In genomic region chrX:21885568-21885967, GRCh38 we compare ENCODE assay signal across 25 cellular contexts. TPM values are rescaled to one million over a fixed set of nuclear protein-coding genes. Genes with fewer than 3 reads are reported as not detected.
DNase-seq lines count a peak whose midpoint lies in the region; ATAC-seq lines count a peak whose summit lies in the region.
"Had no signal": no experiment of that assay in that cellular context is flagged by ENCODE, and none has a peak within 500 bp of the region (broad histone marks: within the 10 kb centered on the region; RNA-seq: fewer than 3 reads in every experiment).

No MANE protein-coding gene starts in this region.

- no peak overlapping the region for H2AFZ ChIP-seq in mesenchymal stem cell (ENCODE audit: low read depth, low read length)
- H2AFZ ChIP-seq: PC-9 had no signal

- no peak overlapping the region for H2AK5ac ChIP-seq in mesenchymal stem cell (ENCODE audit: low read length, severe bottlenecking)

- no peak overlapping the region for H3K23ac ChIP-seq in mesenchymal stem cell (ENCODE audit: low read length in 2 of 2)

- H2BK5ac ChIP-seq in mesenchymal stem cell (ENCODE audit: low read depth, low read length, poor library complexity, severe bottlenecking): no peak overlapping the region

- H3K9ac ChIP-seq in mesenchymal stem cell (ENCODE audit: low read length): no peak overlapping the region

- H3K4me2 ChIP-seq in mesenchymal stem cell (ENCODE audit: low read length, poor library complexity, severe bottlenecking): no peak overlapping the region
- H3K4me2 ChIP-seq: PC-9 had no signal

- no peak overlapping the region for H4K91ac ChIP-seq in mesenchymal stem cell (ENCODE audit: low read length)

- no peak for ATAC-seq in GM18858 (IDR thresholded peaks at IDR 0.05; ENCODE audit: unreplicated experiment)
- ATAC-seq: GM12878, left colon had no signal

- no peak overlapping the region for H3K18ac ChIP-seq in mesenchymal stem cell (ENCODE audit: low read depth in 1 of 2, low read length in 2 of 2)

- H3K4me3 ChIP-seq in ectodermal cell (ENCODE audit: insufficient read depth, low read depth, low read length): no peak overlapping the region
- H3K4me3 ChIP-seq in mesenchymal stem cell (ENCODE audit: insufficient read depth in 1 of 2, low read depth in 1 of 2, low read length in 2 of 2): no peak overlapping the region
- H3K4me3 ChIP-seq: breast epithelium, GM12878, ovary, PC-9, SK-N-MC, skin epidermis had no signal

- H3K9me3 ChIP-seq in ectodermal cell (ENCODE audit: control insufficient read depth, low read length): no peaks in the 10 kb centered on the region
- H3K9me3 ChIP-seq in mesenchymal stem cell (ENCODE audit: control insufficient read depth, low read length): no peaks in the 10 kb centered on the region
- H3K9me3 ChIP-seq: breast epithelium, ovary had no signal

- WGBS in ectodermal cell, 2 experiments: 75 to 86% methylated on average over 1 of the region's 1 CpG
- WGBS in mesenchymal stem cell: 50% methylated on average over 1 of the region's 1 CpG

- H3K27ac ChIP-seq in ectodermal cell (ENCODE audit: insufficient read depth, low read depth, low read length, poor library complexity, severe bottlenecking): peak overlapping the region; percentile 59
- H3K27ac ChIP-seq in mesenchymal stem cell (ENCODE audit: low read length, poor library complexity, severe bottlenecking): no peak overlapping the region
- H3K27ac ChIP-seq: breast epithelium, HL-60, ovary, PC-9, SK-N-MC, skin epidermis had no signal

- H3K4me1 ChIP-seq in ectodermal cell (ENCODE audit: control insufficient read depth, insufficient read depth, low read length) (peaks cover 5% of the 10 kb centered on the region), mesenchymal stem cell (ENCODE audit: control insufficient read depth, insufficient read depth, low read depth, low read length) (peaks cover 1% of the 10 kb centered on the region)
- H3K4me1 ChIP-seq: breast epithelium had no signal

- H2BK15ac ChIP-seq in mesenchymal stem cell (ENCODE audit: low read depth, poor library complexity, severe bottlenecking): no peak overlapping the region

- no peaks in the 10 kb centered on the region for H3K27me3 ChIP-seq in ectodermal cell (ENCODE audit: control insufficient read depth, insufficient read depth, low read length, poor library complexity, severe bottlenecking)
- H3K27me3 ChIP-seq in mesenchymal stem cell (ENCODE audit: control insufficient read depth in 1 of 2, insufficient read depth in 1 of 2, low read length in 2 of 2): no peaks in the 10 kb centered on the region
- H3K27me3 ChIP-seq: ovary had no signal

- DNase-seq in DMS114 treated with DMSO at 0.1 percent for 48 hours (lab: John Stamatoyannopoulos, UW; ENCODE audit: unreplicated experiment) (peak; percentile 70), M059J (ENCODE audit: low read depth) (peak; percentile 45), mesenchymal stem cell (peak; percentile 36), NCI-H146 (lab: John Stamatoyannopoulos, UW) (no peak)
- no peak for DNase-seq in activated T-cell treated with anti-CD3 and anti-CD28 coated beads, Interleukin-2, amount 50 U/mL, for 48 hours
- no peak for DNase-seq in activated naive CD4-positive, alpha-beta T cell treated with Interleukin-2 at 50 U/mL for 16 hours
- DNase-seq: activated CD4-positive, alpha-beta T cell treated with anti-CD3 and anti-CD28 coated beads, Interleukin-2, amount 10 ng/mL, durations not matched to agents 7 days and 5 days; activated naive CD4-positive, alpha-beta T cell; COR-L47; effector CD4-positive, alpha-beta T cell; left colon; NCI-H2107; NCI-H774; ovary; PC-9; stimulated activated CD4-positive, alpha-beta T cell treated with anti-CD3 and anti-CD28 coated beads, Interleukin-4, amount 100 ng/mL, for 24 hours; substantia nigra had no signal

- no peak overlapping the region for H2BK12ac ChIP-seq in mesenchymal stem cell (ENCODE audit: low read length in 2 of 2)

- H3K36me3 ChIP-seq in ectodermal cell (ENCODE audit: control insufficient read depth, insufficient read depth, low read length) (no peaks in the 10 kb centered on the region), mesenchymal stem cell (ENCODE audit: control insufficient read depth in 1 of 2, insufficient read depth in 2 of 2, low read depth in 1 of 2, low read length in 2 of 2) (peaks cover 0 to 12% of the 10 kb centered on the region in 2 experiments)
- H3K36me3 ChIP-seq: breast epithelium, ovary had no signal

- H3K79me1 ChIP-seq in mesenchymal stem cell (replicated peaks; ENCODE audit: low read length, poor library complexity, severe bottlenecking): no peaks in the 10 kb centered on the region

- H4K8ac ChIP-seq in mesenchymal stem cell (ENCODE audit: low read length): no peak overlapping the region

- no peak overlapping the region for H3K4ac ChIP-seq in mesenchymal stem cell (ENCODE audit: low read depth in 1 of 2, low read length in 2 of 2)

- no peak overlapping the region for H2BK120ac ChIP-seq in mesenchymal stem cell (ENCODE audit: low read depth, low read length)

- no peak overlapping the region for H3K14ac ChIP-seq in mesenchymal stem cell (ENCODE audit: low read length in 2 of 2)

RNA-seq across cellular contexts. Expression of gene YY2, which starts 29.8 kb away (rescaled TPM):
- total RNA-seq in M059J (2014; rRNA removed; shearing (Covaris generic)): 0.54 and 1.1 TPM in 2 replicates
- polyA plus RNA-seq in ectodermal cell (2013, experiment 1 of 4): 2.2 TPM
- 2.5 TPM for polyA plus RNA-seq in ectodermal cell (2013, experiment 2 of 4)
- polyA plus RNA-seq in ectodermal cell (2013, experiment 3 of 4): 1.4 TPM
- 1.6 TPM for polyA plus RNA-seq in ectodermal cell (2013, experiment 4 of 4)
- polyA plus RNA-seq in mesenchymal stem cell (2013, experiment 1 of 2): 1.6 TPM
- 1.6 TPM for polyA plus RNA-seq in mesenchymal stem cell (2013, experiment 2 of 2)
- total RNA-seq: G401 had no signal

RNA-seq across cellular contexts. Expression of gene MBTPS2, which starts 46.2 kb away (rescaled TPM):
- 9.0 and 15.5 TPM in 2 replicates for total RNA-seq in M059J (2014; rRNA removed; shearing (Covaris generic))
- 11.7 TPM for polyA plus RNA-seq in ectodermal cell (2013, experiment 1 of 4)
- 13.5 TPM for polyA plus RNA-seq in ectodermal cell (2013, experiment 2 of 4)
- 10.6 TPM for polyA plus RNA-seq in ectodermal cell (2013, experiment 3 of 4)
- 12.2 TPM for polyA plus RNA-seq in ectodermal cell (2013, experiment 4 of 4)
- polyA plus RNA-seq in mesenchymal stem cell (2013, experiment 1 of 2): 15.2 TPM
- 15.6 TPM for polyA plus RNA-seq in mesenchymal stem cell (2013, experiment 2 of 2)

RNA-seq across cellular contexts. Expression of gene SMS, which starts 54.9 kb away (rescaled TPM):
- 228 and 301 TPM in 2 replicates for total RNA-seq in M059J (2014; rRNA removed; shearing (Covaris generic))
- 97.0 TPM for polyA plus RNA-seq in ectodermal cell (2013, experiment 1 of 4)
- polyA plus RNA-seq in ectodermal cell (2013, experiment 2 of 4): 79.2 TPM
- polyA plus RNA-seq in ectodermal cell (2013, experiment 3 of 4): 62.2 TPM
- 62.6 TPM for polyA plus RNA-seq in ectodermal cell (2013, experiment 4 of 4)
- polyA plus RNA-seq in mesenchymal stem cell (2013, experiment 1 of 2): 63.7 TPM
- polyA plus RNA-seq in mesenchymal stem cell (2013, experiment 2 of 2): 65.0 TPM

Comparison
In these comparisons a context has a peak if more than half of its experiments do, and no peak if none do; other contexts are left out.
1. DNase-seq: peak in DMS114 treated with DMSO at 0.1 percent for 48 hours (single experiment), M059J (single experiment) and mesenchymal stem cell (single experiment); none in activated T-cell treated with anti-CD3 and anti-CD28 coated beads, Interleukin-2, amount 50 U/mL, for 48 hours (0 of 2), activated naive CD4-positive, alpha-beta T cell treated with Interleukin-2 at 50 U/mL for 16 hours (single experiment) and NCI-H146 (single experiment).